In the genomic region with DNA sequence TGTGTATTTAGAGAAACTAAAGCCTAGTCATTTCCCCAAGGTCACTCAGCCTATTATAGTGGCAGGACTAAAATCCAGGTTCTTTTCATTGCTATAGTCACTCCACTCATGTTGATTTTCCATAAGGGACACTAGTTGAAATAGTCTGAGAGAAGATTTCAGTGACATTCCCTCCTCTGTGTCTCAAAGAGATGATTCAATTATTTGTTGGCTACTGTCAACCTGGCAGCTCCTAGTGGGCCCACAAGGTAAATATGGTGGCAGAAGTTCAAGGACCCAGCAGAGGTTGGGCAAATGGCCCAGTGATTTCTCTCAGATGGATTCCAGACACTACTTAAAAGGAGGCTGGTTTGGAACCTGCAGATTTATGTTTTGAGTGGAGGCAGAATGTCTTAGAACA, we compare ENCODE assay signal across 1 cellular context.
A peak's percentile ranks its signal among the peaks of the same experiment; 100 is the strongest.
TF ChIP-seq lines count a peak whose summit lies in the region.

No MANE protein-coding gene starts in this region.

TF ChIP-seq in HepG2, 621 proteins besides CTCF, POLR2A, EP300 and RAD21 (continued from another document and continues in another):
- no peak for TF ChIP-seq JUND (CRISPR knock-in tag; IDR thresholded peaks at IDR 0.05)
- TF ChIP-seq, protein P1, sequence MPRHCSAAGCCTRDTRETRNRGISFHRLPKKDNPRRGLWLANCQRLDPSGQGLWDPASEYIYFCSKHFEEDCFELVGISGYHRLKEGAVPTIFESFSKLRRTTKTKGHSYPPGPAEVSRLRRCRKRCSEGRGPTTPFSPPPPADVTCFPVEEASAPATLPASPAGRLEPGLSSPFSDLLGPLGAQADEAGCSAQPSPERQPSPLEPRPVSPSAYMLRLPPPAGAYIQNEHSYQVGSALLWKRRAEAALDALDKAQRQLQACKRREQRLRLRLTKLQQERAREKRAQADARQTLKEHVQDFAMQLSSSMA (CRISPR knock-in tag; IDR thresholded peaks at IDR 0.05), result no peak
- TF ChIP-seq, protein P2, sequence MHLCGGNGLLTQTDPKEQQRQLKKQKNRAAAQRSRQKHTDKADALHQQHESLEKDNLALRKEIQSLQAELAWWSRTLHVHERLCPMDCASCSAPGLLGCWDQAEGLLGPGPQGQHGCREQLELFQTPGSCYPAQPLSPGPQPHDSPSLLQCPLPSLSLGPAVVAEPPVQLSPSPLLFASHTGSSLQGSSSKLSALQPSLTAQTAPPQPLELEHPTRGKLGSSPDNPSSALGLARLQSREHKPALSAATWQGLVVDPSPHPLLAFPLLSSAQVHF (CRISPR knock-in tag; IDR thresholded peaks at IDR 0.05), result no peak
- peak; percentile 29; the same call in 1 of the 2 replicates for TF ChIP-seq ZFX (CRISPR knock-in tag; IDR thresholded peaks at IDR 0.05; ENCODE audit: low read depth)
- no peak for TF ChIP-seq BRCA1 (CRISPR knock-in tag; IDR thresholded peaks at IDR 0.05)
- peak; percentile 95; the same call in 1 of the 2 replicates for TF ChIP-seq HMG20A (CRISPR knock-in tag; IDR thresholded peaks at IDR 0.05; ENCODE audit: borderline replicate concordance)
- TF ChIP-seq RORA (CRISPR knock-in tag; IDR thresholded peaks at IDR 0.05), result no peak
- no peak for TF ChIP-seq NFATC3 (CRISPR knock-in tag; IDR thresholded peaks at IDR 0.05)
- TF ChIP-seq, protein P3, sequence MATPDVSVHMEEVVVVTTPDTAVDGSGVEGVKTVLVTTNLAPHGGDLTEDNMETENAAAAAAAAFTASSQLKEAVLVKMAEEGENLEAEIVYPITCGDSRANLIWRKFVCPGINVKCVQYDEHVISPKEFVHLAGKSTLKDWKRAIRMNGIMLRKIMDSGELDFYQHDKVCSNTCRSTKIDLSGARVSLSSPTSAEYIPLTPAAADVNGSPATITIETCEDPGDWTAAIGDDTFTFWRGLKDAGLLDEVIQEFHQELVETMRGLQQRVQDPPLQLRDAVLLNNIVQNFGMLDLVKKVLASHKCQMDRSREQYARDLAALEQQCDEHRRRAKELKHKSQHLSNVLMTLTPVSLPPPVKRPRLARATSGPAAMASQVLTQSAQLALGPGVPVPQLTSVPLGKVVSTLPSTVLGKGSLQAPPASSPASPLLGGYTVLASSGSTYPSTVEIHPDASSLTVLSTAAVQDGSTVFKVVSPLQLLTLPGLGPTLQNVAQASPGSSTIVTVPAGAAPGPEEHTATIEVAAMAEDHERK (CRISPR knock-in tag; IDR thresholded peaks at IDR 0.05; ENCODE audit: low read depth), result no peak
- TF ChIP-seq CENPX (CRISPR knock-in tag; IDR thresholded peaks at IDR 0.05), result no peak
- TF ChIP-seq ZNF816 (CRISPR knock-in tag; IDR thresholded peaks at IDR 0.05; ENCODE audit: borderline replicate concordance), result 0 out of 2 replicates have a peak, but pooled peaks have one; percentile 33
- TF ChIP-seq, protein P4, sequence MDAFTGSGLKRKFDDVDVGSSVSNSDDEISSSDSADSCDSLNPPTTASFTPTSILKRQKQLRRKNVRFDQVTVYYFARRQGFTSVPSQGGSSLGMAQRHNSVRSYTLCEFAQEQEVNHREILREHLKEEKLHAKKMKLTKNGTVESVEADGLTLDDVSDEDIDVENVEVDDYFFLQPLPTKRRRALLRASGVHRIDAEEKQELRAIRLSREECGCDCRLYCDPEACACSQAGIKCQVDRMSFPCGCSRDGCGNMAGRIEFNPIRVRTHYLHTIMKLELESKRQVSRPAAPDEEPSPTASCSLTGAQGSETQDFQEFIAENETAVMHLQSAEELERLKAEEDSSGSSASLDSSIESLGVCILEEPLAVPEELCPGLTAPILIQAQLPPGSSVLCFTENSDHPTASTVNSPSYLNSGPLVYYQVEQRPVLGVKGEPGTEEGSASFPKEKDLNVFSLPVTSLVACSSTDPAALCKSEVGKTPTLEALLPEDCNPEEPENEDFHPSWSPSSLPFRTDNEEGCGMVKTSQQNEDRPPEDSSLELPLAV (CRISPR knock-in tag; conservative IDR thresholded peaks at IDR 0.05; ENCODE audit: low read depth), result no peak
- TF ChIP-seq ZMYM4 (CRISPR knock-in tag; IDR thresholded peaks at IDR 0.05), result peak; percentile 81
- TF ChIP-seq ZNF83 (CRISPR knock-in tag; IDR thresholded peaks at IDR 0.05; ENCODE audit: borderline replicate concordance), result no peak
- TF ChIP-seq FOXK2 (IDR thresholded peaks at IDR 0.05), result peak; percentile 46; the same call in 1 of the 2 replicates
- TF ChIP-seq ZBTB7B (CRISPR knock-in tag; IDR thresholded peaks at IDR 0.05), result peak; percentile 61; the same call in 1 of the 2 replicates
- TF ChIP-seq ZNF101 (CRISPR knock-in tag; IDR thresholded peaks at IDR 0.05; ENCODE audit: borderline replicate concordance, low read depth), result no peak
- no peak for TF ChIP-seq JUNB (CRISPR knock-in tag; IDR thresholded peaks at IDR 0.05; ENCODE audit: borderline replicate concordance)
- no peak for TF ChIP-seq SUZ12 (IDR thresholded peaks at IDR 0.05; ENCODE audit: low read depth, low read length)
- no peak for TF ChIP-seq KLF9 (CRISPR knock-in tag; IDR thresholded peaks at IDR 0.05; ENCODE audit: low read depth)
- no peak for TF ChIP-seq DDIT3 (CRISPR knock-in tag; IDR thresholded peaks at IDR 0.05)
- TF ChIP-seq HDAC6 (IDR thresholded peaks at IDR 0.05; ENCODE audit: low read depth, low read length), result no peak
- TF ChIP-seq TOPORS (CRISPR knock-in tag; IDR thresholded peaks at IDR 0.05), result no peak
- TF ChIP-seq PBX3 (CRISPR knock-in tag; IDR thresholded peaks at IDR 0.05; ENCODE audit: borderline replicate concordance), result no peak
- TF ChIP-seq RXRB (CRISPR knock-in tag; IDR thresholded peaks at IDR 0.05; ENCODE audit: borderline replicate concordance), result peak; percentile 87
- no peak for TF ChIP-seq PRPF4 (IDR thresholded peaks at IDR 0.05; ENCODE audit: low read depth, low read length, poor library complexity, severe bottlenecking)
- no peak for TF ChIP-seq SP2 (CRISPR knock-in tag; IDR thresholded peaks at IDR 0.05)
- no peak for TF ChIP-seq STAG1 (CRISPR knock-in tag; IDR thresholded peaks at IDR 0.05)
- TF ChIP-seq PITX1 (CRISPR knock-in tag; IDR thresholded peaks at IDR 0.05), result no peak
- TF ChIP-seq, protein P5, sequence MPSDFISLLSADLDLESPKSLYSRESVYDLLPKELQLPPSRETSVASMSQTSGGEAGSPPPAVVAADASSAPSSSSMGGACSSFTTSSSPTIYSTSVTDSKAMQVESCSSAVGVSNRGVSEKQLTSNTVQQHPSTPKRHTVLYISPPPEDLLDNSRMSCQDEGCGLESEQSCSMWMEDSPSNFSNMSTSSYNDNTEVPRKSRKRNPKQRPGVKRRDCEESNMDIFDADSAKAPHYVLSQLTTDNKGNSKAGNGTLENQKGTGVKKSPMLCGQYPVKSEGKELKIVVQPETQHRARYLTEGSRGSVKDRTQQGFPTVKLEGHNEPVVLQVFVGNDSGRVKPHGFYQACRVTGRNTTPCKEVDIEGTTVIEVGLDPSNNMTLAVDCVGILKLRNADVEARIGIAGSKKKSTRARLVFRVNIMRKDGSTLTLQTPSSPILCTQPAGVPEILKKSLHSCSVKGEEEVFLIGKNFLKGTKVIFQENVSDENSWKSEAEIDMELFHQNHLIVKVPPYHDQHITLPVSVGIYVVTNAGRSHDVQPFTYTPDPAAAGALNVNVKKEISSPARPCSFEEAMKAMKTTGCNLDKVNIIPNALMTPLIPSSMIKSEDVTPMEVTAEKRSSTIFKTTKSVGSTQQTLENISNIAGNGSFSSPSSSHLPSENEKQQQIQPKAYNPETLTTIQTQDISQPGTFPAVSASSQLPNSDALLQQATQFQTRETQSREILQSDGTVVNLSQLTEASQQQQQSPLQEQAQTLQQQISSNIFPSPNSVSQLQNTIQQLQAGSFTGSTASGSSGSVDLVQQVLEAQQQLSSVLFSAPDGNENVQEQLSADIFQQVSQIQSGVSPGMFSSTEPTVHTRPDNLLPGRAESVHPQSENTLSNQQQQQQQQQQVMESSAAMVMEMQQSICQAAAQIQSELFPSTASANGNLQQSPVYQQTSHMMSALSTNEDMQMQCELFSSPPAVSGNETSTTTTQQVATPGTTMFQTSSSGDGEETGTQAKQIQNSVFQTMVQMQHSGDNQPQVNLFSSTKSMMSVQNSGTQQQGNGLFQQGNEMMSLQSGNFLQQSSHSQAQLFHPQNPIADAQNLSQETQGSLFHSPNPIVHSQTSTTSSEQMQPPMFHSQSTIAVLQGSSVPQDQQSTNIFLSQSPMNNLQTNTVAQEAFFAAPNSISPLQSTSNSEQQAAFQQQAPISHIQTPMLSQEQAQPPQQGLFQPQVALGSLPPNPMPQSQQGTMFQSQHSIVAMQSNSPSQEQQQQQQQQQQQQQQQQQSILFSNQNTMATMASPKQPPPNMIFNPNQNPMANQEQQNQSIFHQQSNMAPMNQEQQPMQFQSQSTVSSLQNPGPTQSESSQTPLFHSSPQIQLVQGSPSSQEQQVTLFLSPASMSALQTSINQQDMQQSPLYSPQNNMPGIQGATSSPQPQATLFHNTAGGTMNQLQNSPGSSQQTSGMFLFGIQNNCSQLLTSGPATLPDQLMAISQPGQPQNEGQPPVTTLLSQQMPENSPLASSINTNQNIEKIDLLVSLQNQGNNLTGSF (CRISPR knock-in tag; IDR thresholded peaks at IDR 0.05), result no peak
- TF ChIP-seq HNF1B (CRISPR knock-in tag; IDR thresholded peaks at IDR 0.05), result no peak
- TF ChIP-seq PAF1 (CRISPR knock-in tag; IDR thresholded peaks at IDR 0.05), result no peak
- no peak for TF ChIP-seq ZNF296 (CRISPR knock-in tag; conservative IDR thresholded peaks at IDR 0.05)
- TF ChIP-seq KMT2B (CRISPR knock-in tag; IDR thresholded peaks at IDR 0.05), result no peak
- TF ChIP-seq TGIF2 (CRISPR knock-in tag; IDR thresholded peaks at IDR 0.05), result 0 out of 2 replicates have a peak, but pooled peaks have one; percentile 28
- TF ChIP-seq HOXA9 (CRISPR knock-in tag; IDR thresholded peaks at IDR 0.05; ENCODE audit: borderline replicate concordance), result no peak
- TF ChIP-seq SCMH1 (CRISPR knock-in tag; IDR thresholded peaks at IDR 0.05; ENCODE audit: borderline replicate concordance), result no peak
- TF ChIP-seq ZNF704 (CRISPR knock-in tag; IDR thresholded peaks at IDR 0.05; ENCODE audit: borderline replicate concordance), result no peak
- TF ChIP-seq FOXK1 (CRISPR knock-in tag; IDR thresholded peaks at IDR 0.05; ENCODE audit: borderline replicate concordance, low read depth), result peak; percentile 56; the same call in 1 of the 2 replicates
- TF ChIP-seq ZNF256 (CRISPR knock-in tag; conservative IDR thresholded peaks at IDR 0.05), result no peak
- TF ChIP-seq DZIP1 (CRISPR knock-in tag; IDR thresholded peaks at IDR 0.05), result no peak
- TF ChIP-seq ZNF768 (CRISPR knock-in tag; IDR thresholded peaks at IDR 0.05), result no peak
- TF ChIP-seq EEA1 (CRISPR knock-in tag; IDR thresholded peaks at IDR 0.05; ENCODE audit: borderline replicate concordance), result no peak
- TF ChIP-seq ZFP82 (CRISPR knock-in tag; IDR thresholded peaks at IDR 0.05; ENCODE audit: borderline replicate concordance), result no peak
